ENCODE assay signal across 1 cellular context in genomic region chr4:9971711-9972110, GRCh38.
TF ChIP-seq lines count a peak whose summit lies in the region.

No MANE protein-coding gene starts in this region.

TF ChIP-seq in GM12878, 131 proteins besides CTCF, POLR2A, EP300 and RAD21 (continued from another document):
- TF ChIP-seq ZBTB11 (CRISPR knock-in tag; IDR thresholded peaks at IDR 0.05) (no peak), EZH2 (IDR thresholded peaks at IDR 0.05; ENCODE audit: borderline replicate concordance, control insufficient read depth, low read depth, low read length) (no peak), ATF2 (IDR thresholded peaks at IDR 0.05; ENCODE audit: low read length) (no peak), POU2F2 (IDR thresholded peaks at IDR 0.05; ENCODE audit: borderline replicate concordance, low read depth, low read length) (no peak), NKRF (conservative IDR thresholded peaks at IDR 0.05) (no peak), NFYA (IDR thresholded peaks at IDR 0.05; ENCODE audit: borderline replicate concordance, low read depth, low read length) (no peak), SREBF2 (IDR thresholded peaks at IDR 0.05; ENCODE audit: low read length) (no peak), POLR2AphosphoS5 (IDR thresholded peaks at IDR 0.05; ENCODE audit: low read length) (no peak), CBFB (IDR thresholded peaks at IDR 0.05; ENCODE audit: low read depth) (no peak)
